Comparison of ENCODE assay signal across 11 cellular contexts in the genomic region with DNA sequence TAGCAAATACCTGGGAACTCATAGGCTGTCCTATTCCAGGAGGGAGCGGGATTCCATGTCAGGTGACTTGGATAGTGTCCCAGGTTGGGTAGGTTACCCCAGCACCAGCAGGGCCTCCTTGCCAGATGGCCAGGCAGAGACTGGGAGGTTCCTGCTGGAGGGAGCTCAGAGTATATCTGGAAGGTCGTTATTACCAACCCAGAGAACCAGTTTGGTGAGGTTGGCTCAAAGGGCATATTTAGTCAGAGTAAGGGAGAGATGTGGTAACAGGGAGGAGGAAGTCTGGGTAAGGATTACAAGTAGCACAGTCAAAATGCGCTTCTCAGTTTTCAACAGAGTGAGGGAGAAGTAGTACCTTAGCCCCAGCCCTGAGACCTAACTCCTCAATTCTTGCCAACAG. TPM values are rescaled to one million over a fixed set of nuclear protein-coding genes. Genes with fewer than 3 reads are reported as not detected.
A peak's percentile ranks its signal among the peaks of the same experiment; 100 is the strongest.
DNase-seq lines count a peak whose midpoint lies in the region; ATAC-seq and TF ChIP-seq lines count a peak whose summit lies in the region.
"Had no signal": no experiment of that assay in that cellular context is flagged by ENCODE, and none has a peak within 500 bp of the region (broad histone marks: within the 10 kb centered on the region; RNA-seq: fewer than 3 reads in every experiment).

No MANE protein-coding gene starts in this region.

- TF ChIP-seq CTCF in C4-2B (conservative IDR thresholded peaks at IDR 0.05): no peak
- TF ChIP-seq CTCF in right lobe of liver (IDR thresholded peaks at IDR 0.05): no peak

- no peaks in the 10 kb centered on the region for H3K9me3 ChIP-seq in right lobe of liver
- H3K9me3 ChIP-seq: BLaER1 had no signal

- no peaks in the 10 kb centered on the region for H3K27me3 ChIP-seq in right lobe of liver
- H3K27me3 ChIP-seq: BLaER1 had no signal

- H3K4me3 ChIP-seq in right lobe of liver: no peak overlapping the region
- H3K4me3 ChIP-seq: BLaER1 had no signal

- H3K4me1 ChIP-seq in right lobe of liver: peaks cover 0 to 15% (median 7%) of the 10 kb centered on the region in 4 donors
- H3K4me1 ChIP-seq: BLaER1 had no signal

- TF ChIP-seq POLR2A in right lobe of liver (IDR thresholded peaks at IDR 0.05): no peak

- H3K27ac ChIP-seq in C4-2B (peak overlapping the region; percentile 97), right lobe of liver (peak overlapping the region; percentile 54 to 85 (median 58))
- H3K27ac ChIP-seq: BLaER1 had no signal

- intact Hi-C loops in right lobe of liver (cut with DNase I): no loop called here

- no peaks in the 10 kb centered on the region for H3K36me3 ChIP-seq in right lobe of liver
- H3K36me3 ChIP-seq: BLaER1 had no signal

- peak; percentile 15 for DNase-seq in HuH-7.5 (ENCODE audit: low spot score)
- peak; percentile 31 for DNase-seq in SKM-1 (lab: John Stamatoyannopoulos, UW; ENCODE audit: unreplicated experiment)
- DNase-seq in right lobe of liver: peak; percentile 50 to 92 (median 88)
- no peak for DNase-seq in T1000 (lab: John Stamatoyannopoulos, UW)
- no peak for DNase-seq in NCI-H1436 (lab: John Stamatoyannopoulos, UW)
- no peak for DNase-seq in mesenteric fat pad (ENCODE audit: low spot score)
- DNase-seq: activated CD8-positive, alpha-beta memory T cell treated with anti-CD3 and anti-CD28 coated beads, Interleukin-2, amount 50 U/mL, for 4 hours; SW 1271 had no signal

- peak; percentile 89 to 98 (median 94) for ATAC-seq in right lobe of liver
- ATAC-seq in HG03135 (IDR thresholded peaks at IDR 0.05; ENCODE audit: unreplicated experiment): no peak

- 26% methylated on average over 3 of the region's 3 CpGs for WGBS in right lobe of liver (ENCODE audit: insufficient coverage, low coverage, low lambda C conversion rate, missing lambda C conversion rate)

RNA-seq across cellular contexts. Expression of a gene that starts 53.3 kb away (rescaled TPM):
- total RNA-seq in right lobe of liver (1 to 10 TPM; 1.3 to 6.0 (median 3.9) TPM), mesenteric fat pad (20.7 TPM)

Comparison
In these comparisons a context has a peak if more than half of its experiments do, and no peak if none do; other contexts are left out.
1. DNase-seq: peak in HuH-7.5 (single experiment), SKM-1 (single experiment) and right lobe of liver (3 of 3); none in T1000 (single experiment), NCI-H1436 (single experiment) and mesenteric fat pad (single experiment).